Comparison of ENCODE assay signal across 20 cellular contexts in the genomic region with DNA sequence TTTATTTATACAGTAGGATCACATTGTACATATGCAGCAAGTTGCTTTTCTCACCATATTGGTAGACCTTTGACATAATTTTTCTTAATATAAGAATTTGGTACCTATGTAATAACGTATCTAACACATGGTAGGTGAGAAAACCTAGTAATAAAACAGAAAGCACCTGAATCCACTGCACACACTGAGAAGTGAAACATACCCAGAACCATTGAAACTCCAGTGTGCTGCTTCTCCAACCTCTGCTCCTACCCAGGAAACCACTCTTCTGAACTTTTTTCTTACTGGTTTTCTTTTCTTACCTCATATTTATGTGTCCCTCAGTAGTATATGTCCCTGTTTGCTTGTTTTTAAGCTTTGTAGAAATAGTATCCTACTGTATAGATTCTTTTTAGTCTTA.
DNase-seq lines count a peak whose midpoint lies in the region; ATAC-seq, FAIRE-seq and TF ChIP-seq lines count a peak whose summit lies in the region.
"Had no signal": no experiment of that assay in that cellular context is flagged by ENCODE, and none has a peak within 500 bp of the region (broad histone marks: within the 10 kb centered on the region; RNA-seq: fewer than 3 reads in every experiment).

No MANE protein-coding gene starts in this region.

- TF ChIP-seq POLR2A in GM12878 (IDR thresholded peaks at IDR 0.05; ENCODE audit: low read depth, low read length), result no peak

- H2AFZ ChIP-seq in GM12878 (ENCODE audit: control insufficient read depth, low read depth, low read length), result no peak overlapping the region

- no peaks in the 10 kb centered on the region for H3K36me3 Mint-ChIP-seq in activated T-cell treated with anti-CD3 and anti-CD28 coated beads, Interleukin-2, amount 50 U/mL, for 4 hours (ENCODE audit: insufficient read depth)
- H3K36me3 Mint-ChIP-seq in MCF 10A (ENCODE audit: insufficient read depth, unreplicated experiment), result no peaks in the 10 kb centered on the region

- no peak overlapping the region for H3K9ac ChIP-seq in GM12878 (ENCODE audit: control insufficient read depth, insufficient read depth, low read length)
- H3K9ac ChIP-seq: SK-N-SH had no signal

- H4K20me1 ChIP-seq in GM12878 (ENCODE audit: control insufficient read depth, insufficient read depth), result no peaks in the 10 kb centered on the region

- peaks cover 2% of the 10 kb centered on the region for H3K27me3 Mint-ChIP-seq in activated T-cell treated with anti-CD3 and anti-CD28 coated beads, Interleukin-2, amount 50 U/mL, for 4 hours (ENCODE audit: low read depth)
- no peaks in the 10 kb centered on the region for H3K27me3 Mint-ChIP-seq in MCF 10A (ENCODE audit: insufficient read depth, unreplicated experiment)
- H3K27me3 Mint-ChIP-seq: activated naive CD4-positive, alpha-beta T cell treated with anti-CD3 and anti-CD28 coated beads, Interleukin-2, amount 50 U/mL, for 24 hours had no signal

- SMC1A ChIA-PET in GM12878 (lab: Charles Lee; ENCODE audit: uncharacterized antibody, unreplicated experiment), result interaction anchor here (1.3 to 2.0 kb wide), 4 partner anchors 58 to 164 kb away, joined by 3 to 5 read pairs (median 4); no protein-coding TSS in a partner anchor

- no peaks in the 10 kb centered on the region; a peak in 2 of 4 replicates for H3K36me3 ChIP-seq in GM12878 (ENCODE audit: control insufficient read depth in 2 of 2, insufficient read depth in 2 of 2, low read length in 1 of 2)
- H3K36me3 ChIP-seq: HAP-1, neutrophil, sigmoid colon, stomach, WERI-Rb-1 had no signal

- RAD21 ChIA-PET in GM12878 (lab: Charles Lee; ENCODE audit: unreplicated experiment), result no interaction called here

- in situ Hi-C loops in GM12878 (cut with MboI), result no loop called here

- H3K4me2 ChIP-seq in GM12878 (ENCODE audit: control insufficient read depth, insufficient read depth), result no peak overlapping the region
- H3K4me2 ChIP-seq: SK-N-SH had no signal

- TF ChIP-seq RAD21 in GM12878 (IDR thresholded peaks at IDR 0.05; ENCODE audit: insufficient read depth, low read depth, low read length), result no peak

- peaks cover 2% of the 10 kb centered on the region for H3K4me1 Mint-ChIP-seq in activated T-cell treated with anti-CD3 and anti-CD28 coated beads, Interleukin-2, amount 50 U/mL, for 4 hours (ENCODE audit: low read depth)
- H3K4me1 Mint-ChIP-seq in MCF 10A (ENCODE audit: insufficient read depth, unreplicated experiment), result peaks cover 12% of the 10 kb centered on the region

- H3K4me1 ChIP-seq in GM12878 (ENCODE audit: control insufficient read depth, insufficient read depth, low read length), result 0 out of 2 replicates have a peak, but pooled peaks cover 4% of the 10 kb centered on the region
- H3K4me1 ChIP-seq: HAP-1 had no signal

- CTCF ChIA-PET in GM12878 (lab: Yijun Ruan, JAX) (interaction anchor here (0.9 kb wide), 1 partner anchor 11 kb away, joined by 3 read pairs; no protein-coding TSS in a partner anchor), MCF 10A (lab: Yijun Ruan, JAX) (interaction anchor here (0.7 kb wide), 1 partner anchor 473 kb away, joined by 3 read pairs; no protein-coding TSS in a partner anchor)

- POLR2A ChIA-PET in GM12878 (lab: Charles Lee) (no interaction called here), MCF 10A (lab: Yijun Ruan, JAX) (interaction anchor here (0.7 kb wide), 1 partner anchor 268 kb away, joined by 4 read pairs; no protein-coding TSS in a partner anchor)

- TF ChIP-seq CTCF in GM12878 (IDR thresholded peaks at IDR 0.05 in 2 of 3, conservative IDR thresholded peaks at IDR 0.05 in 1 of 3; ENCODE audit: control insufficient read depth in 2 of 3, extremely low read depth in 1 of 3, insufficient read depth in 1 of 3, low read depth in 3 of 3, low read length in 3 of 3) (no peak), MCF 10A (IDR thresholded peaks at IDR 0.05; ENCODE audit: unreplicated experiment) (no peak)

- peaks cover 4% of the 10 kb centered on the region; the same call in 1 of the 3 replicates for H3K9me3 ChIP-seq in GM12878 (replicated peaks; ENCODE audit: control insufficient read depth, insufficient read depth, low read length)
- H3K9me3 ChIP-seq: HAP-1, neutrophil, sigmoid colon, SK-N-SH, stomach had no signal

- no peak overlapping the region for H3K4me3 Mint-ChIP-seq in activated T-cell treated with anti-CD3 and anti-CD28 coated beads, Interleukin-2, amount 50 U/mL, for 4 hours
- no peak overlapping the region for H3K4me3 Mint-ChIP-seq in MCF 10A (ENCODE audit: unreplicated experiment)
- H3K4me3 Mint-ChIP-seq: activated naive CD4-positive, alpha-beta T cell treated with anti-CD3 and anti-CD28 coated beads, Interleukin-2, amount 50 U/mL, for 24 hours had no signal

- ATAC-seq in GM19023 (IDR thresholded peaks at IDR 0.05; ENCODE audit: unreplicated experiment) (peak; percentile 66), GM21529 (IDR thresholded peaks at IDR 0.05; ENCODE audit: unreplicated experiment) (peak; percentile 85), HG03025 (IDR thresholded peaks at IDR 0.05; ENCODE audit: low FRiP score, unreplicated experiment) (peak; percentile 61), GM12878 (peak; percentile 89)
- no peak for ATAC-seq in activated T-cell treated with anti-CD3 and anti-CD28 coated beads, Interleukin-2, amount 50 U/mL, for 4 hours

- H3K9me3 Mint-ChIP-seq in activated T-cell treated with anti-CD3 and anti-CD28 coated beads, Interleukin-2, amount 50 U/mL, for 4 hours, result no peaks in the 10 kb centered on the region
- no peaks in the 10 kb centered on the region for H3K9me3 Mint-ChIP-seq in MCF 10A (ENCODE audit: unreplicated experiment)
- H3K9me3 Mint-ChIP-seq: activated naive CD4-positive, alpha-beta T cell treated with anti-CD3 and anti-CD28 coated beads, Interleukin-2, amount 50 U/mL, for 24 hours had no signal

- peak; percentile 19 for DNase-seq in GM12878 (ENCODE audit: low read depth, low spot score)
- DNase-seq in activated T-cell treated with anti-CD3 and anti-CD28 coated beads, Interleukin-2, amount 50 U/mL, for 4 hours, result no peak
- no peak for DNase-seq in MCF 10A (ENCODE audit: unreplicated experiment)
- no peak for DNase-seq in NCI-H2227 treated with DMSO at 0.1 percent for 48 hours (lab: John Stamatoyannopoulos, UW)
- DNase-seq: C1 segment of cervical spinal cord; DND-41; effector CD8-positive, alpha-beta T cell; NCI-H2171 treated with DMSO at 0.1 percent for 48 hours; sigmoid colon; stomach; WERI-Rb-1 had no signal

- H3K27ac ChIP-seq in GM12878 (ENCODE audit: control insufficient read depth, insufficient read depth), result no peak overlapping the region
- H3K27ac ChIP-seq: neutrophil, sigmoid colon, stomach, WERI-Rb-1 had no signal

- intact Hi-C loops in GM12878 (cut with micrococcal nuclease; ENCODE audit: unreplicated experiment) (no loop called here), MCF 10A (cut with micrococcal nuclease) (no loop called here)

- 94% methylated on average over 1 of the region's 1 CpG for WGBS in GM12878 (ENCODE audit: insufficient coverage, insufficient replicate concordance, low lambda C conversion rate, missing lambda C conversion rate)

- H3K27me3 ChIP-seq in GM12878 (replicated peaks in 1 of 2; ENCODE audit: control insufficient read depth in 2 of 2, insufficient read depth in 2 of 2, low read length in 1 of 2), result no peaks in the 10 kb centered on the region
- H3K27me3 ChIP-seq: neutrophil, sigmoid colon, stomach had no signal

- TF ChIP-seq EP300 in GM12878 (IDR thresholded peaks at IDR 0.05; ENCODE audit: borderline replicate concordance in 1 of 2, control insufficient read depth in 1 of 2, low read depth in 2 of 2, low read length in 2 of 2), result 0 out of 4 replicates have a peak, but pooled peaks of 1 of the 2 experiments have one; percentile 20

- BruUV-seq in GM12878 (replicated peaks; lab: Mats Ljungman, UMichigan) (no TSS peak), MCF 10A (replicated peaks; lab: Mats Ljungman, UMichigan) (no TSS peak)

- FAIRE-seq in GM12878 (lab: Jason Lieb, UNC), result no peak
- FAIRE-seq: bronchial epithelial cell, GM12892 had no signal

- no peak overlapping the region for H3K4me3 ChIP-seq in GM12878
- H3K4me3 ChIP-seq: HAP-1, sigmoid colon, stomach had no signal

- no peak overlapping the region for H3K27ac Mint-ChIP-seq in MCF 10A (ENCODE audit: low read depth, unreplicated experiment)
- H3K27ac Mint-ChIP-seq: activated naive CD4-positive, alpha-beta T cell treated with anti-CD3 and anti-CD28 coated beads, Interleukin-2, amount 50 U/mL, for 24 hours had no signal

- H3K79me2 ChIP-seq in GM12878 (ENCODE audit: control insufficient read depth, insufficient read depth, low read length), result no peaks in the 10 kb centered on the region; the same call in 1 of the 2 replicates

TF ChIP-seq in GM12878, 131 proteins besides CTCF, POLR2A, EP300 and RAD21:
- no peak for TF ChIP-seq SIN3A (IDR thresholded peaks at IDR 0.05; ENCODE audit: low read depth, low read length)
- TF ChIP-seq SMAD5 (IDR thresholded peaks at IDR 0.05; ENCODE audit: low read depth), result no peak
- TF ChIP-seq, protein P1, sequence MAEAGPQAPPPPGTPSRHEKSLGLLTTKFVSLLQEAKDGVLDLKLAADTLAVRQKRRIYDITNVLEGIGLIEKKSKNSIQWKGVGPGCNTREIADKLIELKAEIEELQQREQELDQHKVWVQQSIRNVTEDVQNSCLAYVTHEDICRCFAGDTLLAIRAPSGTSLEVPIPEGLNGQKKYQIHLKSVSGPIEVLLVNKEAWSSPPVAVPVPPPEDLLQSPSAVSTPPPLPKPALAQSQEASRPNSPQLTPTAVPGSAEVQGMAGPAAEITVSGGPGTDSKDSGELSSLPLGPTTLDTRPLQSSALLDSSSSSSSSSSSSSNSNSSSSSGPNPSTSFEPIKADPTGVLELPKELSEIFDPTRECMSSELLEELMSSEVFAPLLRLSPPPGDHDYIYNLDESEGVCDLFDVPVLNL (IDR thresholded peaks at IDR 0.05; ENCODE audit: low read depth, low read length), result no peak
- TF ChIP-seq, protein P2, sequence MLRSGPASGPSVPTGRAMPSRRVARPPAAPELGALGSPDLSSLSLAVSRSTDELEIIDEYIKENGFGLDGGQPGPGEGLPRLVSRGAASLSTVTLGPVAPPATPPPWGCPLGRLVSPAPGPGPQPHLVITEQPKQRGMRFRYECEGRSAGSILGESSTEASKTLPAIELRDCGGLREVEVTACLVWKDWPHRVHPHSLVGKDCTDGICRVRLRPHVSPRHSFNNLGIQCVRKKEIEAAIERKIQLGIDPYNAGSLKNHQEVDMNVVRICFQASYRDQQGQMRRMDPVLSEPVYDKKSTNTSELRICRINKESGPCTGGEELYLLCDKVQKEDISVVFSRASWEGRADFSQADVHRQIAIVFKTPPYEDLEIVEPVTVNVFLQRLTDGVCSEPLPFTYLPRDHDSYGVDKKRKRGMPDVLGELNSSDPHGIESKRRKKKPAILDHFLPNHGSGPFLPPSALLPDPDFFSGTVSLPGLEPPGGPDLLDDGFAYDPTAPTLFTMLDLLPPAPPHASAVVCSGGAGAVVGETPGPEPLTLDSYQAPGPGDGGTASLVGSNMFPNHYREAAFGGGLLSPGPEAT (IDR thresholded peaks at IDR 0.05; ENCODE audit: low read depth), result peak; percentile 27; the same call in 1 of the 2 replicates
- TF ChIP-seq ZNF24 (IDR thresholded peaks at IDR 0.05), result 0 out of 2 replicates have a peak, but pooled peaks have one; percentile 6
TF ChIP-seq in GM12878: peak in this region for 2.

Comparison
In these comparisons a context has a peak if more than half of its experiments do, and no peak if none do; other contexts are left out.
1. ATAC-seq: peak in GM19023 (single experiment), GM21529 (single experiment), HG03025 (single experiment) and GM12878 (single experiment); none in activated T-cell treated with anti-CD3 and anti-CD28 coated beads, Interleukin-2, amount 50 U/mL, for 4 hours (0 of 2).